ENCODE assay signal across 17 cellular contexts in genomic region chr17:48748728-48749566, GRCh38. TPM values are rescaled to one million over a fixed set of nuclear protein-coding genes. Genes with fewer than 3 reads are reported as not detected.
DNase-seq lines count a peak whose midpoint lies in the region; ATAC-seq, FAIRE-seq and TF ChIP-seq lines count a peak whose summit lies in the region.
"Had no signal": no experiment of that assay in that cellular context is flagged by ENCODE, and none has a peak within 500 bp of the region (broad histone marks: within the 10 kb centered on the region; RNA-seq: fewer than 3 reads in every experiment).

No MANE protein-coding gene starts in this region.

- peak overlapping the region; percentile 41 for H3K27ac ChIP-seq in PC-3 (ENCODE audit: low read length)
- peak overlapping the region; percentile 66 for H3K27ac ChIP-seq in vagina
- H3K27ac ChIP-seq: BLaER1, SK-N-MC had no signal

- POLR2A ChIA-PET in PC-3 (lab: Charles Lee; ENCODE audit: unreplicated experiment), result interaction anchor here (0.7 to 1.1 kb wide), 4 partner anchors 10 to 144 kb away, joined by 3 to 10 read pairs (median 5); partner anchors contain the start of genes ATP5MC1 and HOXB13

- CTCF ChIA-PET in activated naive CD4-positive, alpha-beta T cell treated with anti-CD3 and anti-CD28 coated beads, Interleukin-2, amount 10 ng/mL, durations not matched to agents 7 days and 5 days (lab: Charles Lee), result interaction anchor here (0.9 to 1.5 kb wide), 2 partner anchors 10 to 25 kb away, joined by 3 read pairs; no protein-coding TSS in a partner anchor
- CTCF ChIA-PET in PC-3 (lab: Charles Lee), result interaction anchor here (0.7 to 1.8 kb wide), 5 partner anchors 11 to 42 kb away, joined by 3 to 5 read pairs (median 4); partner anchors contain the start of gene PRAC2

- H3K36me3 Mint-ChIP-seq in activated naive CD4-positive, alpha-beta T cell treated with anti-CD3 and anti-CD28 coated beads, Interleukin-2, amount 10 ng/mL, durations not matched to agents 7 days and 5 days, result peaks cover 2% of the 10 kb centered on the region

- TF ChIP-seq POLR2A in vagina (IDR thresholded peaks at IDR 0.05), result no peak

- no peaks in the 10 kb centered on the region for H3K27me3 ChIP-seq in PC-3 (ENCODE audit: low read length)
- peaks cover 20% of the 10 kb centered on the region for H3K27me3 ChIP-seq in vagina

- peaks cover 38% of the 10 kb centered on the region for H3K79me2 ChIP-seq in PC-3 (ENCODE audit: low read length)

- H3K4me1 ChIP-seq in PC-3 (ENCODE audit: insufficient read depth, low read length), result peaks cover 58% of the 10 kb centered on the region
- peaks cover 46% of the 10 kb centered on the region for H3K4me1 ChIP-seq in vagina
- H3K4me1 ChIP-seq: BLaER1 had no signal

- H3F3A ChIP-seq in PC-3 (ENCODE audit: low read length, unreplicated experiment), result no peaks in the 10 kb centered on the region

- peak overlapping the region; percentile 78 for H3K4me3 ChIP-seq in PC-3 (ENCODE audit: low read length)
- no peak overlapping the region for H3K4me3 ChIP-seq in vagina
- H3K4me3 ChIP-seq: BLaER1, SK-N-MC had no signal

- peak overlapping the region; percentile 51 for H3K27ac Mint-ChIP-seq in activated naive CD4-positive, alpha-beta T cell treated with anti-CD3 and anti-CD28 coated beads, Interleukin-2, amount 10 ng/mL, durations not matched to agents 7 days and 5 days

- peaks cover 6% of the 10 kb centered on the region for H3K4me1 Mint-ChIP-seq in activated naive CD4-positive, alpha-beta T cell treated with anti-CD3 and anti-CD28 coated beads, Interleukin-2, amount 10 ng/mL, durations not matched to agents 7 days and 5 days

- H3K27me3 Mint-ChIP-seq in activated naive CD4-positive, alpha-beta T cell treated with anti-CD3 and anti-CD28 coated beads, Interleukin-2, amount 10 ng/mL, durations not matched to agents 7 days and 5 days, result peaks cover 98% of the 10 kb centered on the region

- DNase-seq in activated naive CD4-positive, alpha-beta T cell treated with anti-CD3 and anti-CD28 coated beads, Interleukin-2, amount 10 ng/mL, durations not matched to agents 7 days and 5 days, result no peak
- DNase-seq in activated naive CD4-positive, alpha-beta T cell (lab: John Stamatoyannopoulos, UW), result no peak
- DNase-seq in PC-3 (peak; percentile 61), frontal cortex (ENCODE audit: low spot score in 2 of 2) (no peak), vagina (ENCODE audit: extremely low spot score in 2 of 2) (no peak), NCI-H1092 (lab: John Stamatoyannopoulos, UW) (no peak)
- DNase-seq: DMS 273 treated with DMSO at 0.1 percent for 48 hours, IMR-90, NCI-H146, NCI-H2081 treated with DMSO at 0.1 percent for 48 hours, NCI-H226, NCI-H69 had no signal

- H3K4me2 ChIP-seq in PC-3 (ENCODE audit: low read length), result peak overlapping the region; percentile 91
- H3K4me2 ChIP-seq: BLaER1 had no signal

- H3K36me3 ChIP-seq in PC-3 (ENCODE audit: low read depth, low read length), result no peaks in the 10 kb centered on the region
- H3K36me3 ChIP-seq in vagina, result no peaks in the 10 kb centered on the region
- H3K36me3 ChIP-seq: BLaER1 had no signal

- H3K9me3 ChIP-seq in PC-3 (ENCODE audit: low read length), result no peaks in the 10 kb centered on the region
- H3K9me3 ChIP-seq in vagina, result no peaks in the 10 kb centered on the region
- H3K9me3 ChIP-seq: BLaER1 had no signal

- intact Hi-C loops in PC-3 (cut with micrococcal nuclease), result no loop called here
- intact Hi-C loops in vagina (cut with DNase I), result loop anchor here (2.0 to 10.0 kb wide), 2 partner anchors 26 to 256 kb away; partner anchors contain the start of genes PRAC1 and PRAC2

- H3K9me2 ChIP-seq in PC-3 (replicated peaks; ENCODE audit: low read length), result no peaks in the 10 kb centered on the region

- no peaks in the 10 kb centered on the region for H4K20me1 ChIP-seq in PC-3 (ENCODE audit: low read length)

- ATAC-seq in PC-3 (no peak), HG02588 (IDR thresholded peaks at IDR 0.05; ENCODE audit: unreplicated experiment) (no peak)
- ATAC-seq: Right ventricle myocardium inferior had no signal

- no TSS peak for BruUV-seq in PC-3 (replicated peaks; lab: Mats Ljungman, UMichigan)

- peak; percentile 17 for FAIRE-seq in frontal cortex (lab: Jason Lieb, UNC)

- H3K9me3 Mint-ChIP-seq in activated naive CD4-positive, alpha-beta T cell treated with anti-CD3 and anti-CD28 coated beads, Interleukin-2, amount 10 ng/mL, durations not matched to agents 7 days and 5 days, result no peaks in the 10 kb centered on the region

- H2AFZ ChIP-seq in PC-3 (ENCODE audit: low read length), result peak overlapping the region; percentile 89

- peak overlapping the region; percentile 91 for H3K9ac ChIP-seq in PC-3 (ENCODE audit: low read length)
- H3K9ac ChIP-seq: BLaER1 had no signal

- no peak for TF ChIP-seq CTCF in PC-3 (conservative IDR thresholded peaks at IDR 0.05; ENCODE audit: low read depth, low read length)
- no peak for TF ChIP-seq CTCF in vagina (IDR thresholded peaks at IDR 0.05)

- H3K4me3 Mint-ChIP-seq in activated naive CD4-positive, alpha-beta T cell treated with anti-CD3 and anti-CD28 coated beads, Interleukin-2, amount 10 ng/mL, durations not matched to agents 7 days and 5 days, result no peak overlapping the region

RNA-seq across cellular contexts. Expression of gene HOXB13, which starts 20.4 kb away (rescaled TPM):
- total RNA-seq in PC-3 (2014; rRNA removed), result 80.8 and 96.5 TPM in 2 replicates
- not detected for total RNA-seq in frontal cortex
- 5.4 TPM for total RNA-seq in vagina
- total RNA-seq: IMR-90, Right ventricle myocardium inferior had no signal

RNA-seq across cellular contexts. Expression of gene PRAC2, which starts 26.0 kb away (rescaled TPM):
- total RNA-seq in PC-3 (2014; rRNA removed) (44.1 and 51.4 TPM in 2 replicates), frontal cortex (not detected), vagina (not detected)
- total RNA-seq: Daoy, IMR-90, Right ventricle myocardium inferior had no signal

RNA-seq across cellular contexts. Expression of gene PRAC1, which starts 26.6 kb away (rescaled TPM):
- 33.5 and 44.4 TPM in 2 replicates for total RNA-seq in PC-3 (2014; rRNA removed)
- total RNA-seq in frontal cortex, result not detected
- total RNA-seq in vagina, result 9.6 TPM
- total RNA-seq: Daoy, IMR-90, Right ventricle myocardium inferior had no signal

Comparison
In these comparisons a context has a peak if more than half of its experiments do, and no peak if none do; other contexts are left out.
1. RNA of gene HOXB13, which starts 20.4 kb away (total RNA-seq): 80.8 to 96.5 TPM in PC-3; 5.4 TPM in vagina (single experiment) and not detected in frontal cortex (single experiment); every median in the first group is over 10 times any median in the second.
2. RNA of gene PRAC2, which starts 26.0 kb away (total RNA-seq): 44.1 to 51.4 TPM in PC-3; not detected in frontal cortex (single experiment) and not detected in vagina (single experiment); every median in the first group is over 10 times any median in the second.
3. RNA of gene PRAC1, which starts 26.6 kb away (total RNA-seq): 33.5 to 44.4 TPM in PC-3 and 9.6 TPM in vagina (single experiment); not detected in frontal cortex (single experiment); every median in the first group is over 10 times any median in the second.